Comparison of ENCODE assay signal across 22 cellular contexts in the genomic region with DNA sequence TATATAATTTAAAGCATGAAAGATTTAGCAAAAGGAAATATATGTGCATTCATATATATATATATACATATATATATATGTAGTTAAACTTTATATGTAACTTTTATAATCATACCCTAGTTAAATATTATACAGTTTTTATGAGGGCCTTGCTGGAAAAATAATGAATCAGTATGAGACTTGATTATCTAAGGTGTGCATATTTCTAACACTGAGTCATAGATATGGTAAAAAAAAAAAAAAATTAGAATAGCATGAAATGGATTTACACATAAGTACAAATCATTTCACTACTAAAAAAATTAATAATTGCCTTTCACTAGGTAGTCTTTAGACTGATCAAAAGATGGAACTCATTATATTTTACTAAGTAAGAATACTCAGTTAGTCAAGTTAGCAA. TPM values are rescaled to one million over a fixed set of nuclear protein-coding genes. Genes with fewer than 3 reads are reported as not detected.
A peak's percentile ranks its signal among the peaks of the same experiment; 100 is the strongest.
DNase-seq lines count a peak whose midpoint lies in the region; ATAC-seq, FAIRE-seq and TF ChIP-seq lines count a peak whose summit lies in the region.
"Had no signal": no experiment of that assay in that cellular context is flagged by ENCODE, and none has a peak within 500 bp of the region (broad histone marks: within the 10 kb centered on the region; RNA-seq: fewer than 3 reads in every experiment).

No MANE protein-coding gene starts in this region.

- no peak overlapping the region for H3K9ac ChIP-seq in smooth muscle cell (ENCODE audit: low read depth)
- H3K9ac ChIP-seq: BLaER1 treated with 17β-estradiol and CSF1 and Interleukin-3, amounts not matched to agents 10 nM and 100 nM; neural progenitor cell had no signal

- H3K4me1 ChIP-seq in heart left ventricle (peaks cover 0 to 49% (median 18%) of the 10 kb centered on the region in 12 donors), smooth muscle cell (ENCODE audit: low read depth) (peaks cover 25% of the 10 kb centered on the region)

- H3K9me3 ChIP-seq in heart left ventricle: no peaks in the 10 kb centered on the region
- no peaks in the 10 kb centered on the region for H3K9me3 ChIP-seq in smooth muscle cell (replicated peaks; ENCODE audit: low read depth)
- H3K9me3 ChIP-seq: adrenal gland; BLaER1 treated with 17β-estradiol and CSF1 and Interleukin-3, amounts not matched to agents 10 nM and 100 nM; SJSA1 had no signal

- TF ChIP-seq CTCF in heart left ventricle (IDR thresholded peaks at IDR 0.05) (no peak), VCaP (conservative IDR thresholded peaks at IDR 0.05) (no peak), smooth muscle cell (IDR thresholded peaks at IDR 0.05; ENCODE audit: borderline replicate concordance, insufficient read depth, poor library complexity, severe bottlenecking) (no peak)

- H3K27ac Mint-ChIP-seq in T-cell: no peak overlapping the region
- H3K27ac Mint-ChIP-seq: activated CD8-positive, alpha-beta T cell treated with anti-CD3 and anti-CD28 coated beads for 36 hours; neural progenitor cell; T-helper 17 cell had no signal

- H4K20me1 ChIP-seq in smooth muscle cell (ENCODE audit: low read depth): no peaks in the 10 kb centered on the region

- H3K9me3 Mint-ChIP-seq in T-cell: no peaks in the 10 kb centered on the region
- H3K9me3 Mint-ChIP-seq: activated CD8-positive, alpha-beta T cell treated with anti-CD3 and anti-CD28 coated beads for 36 hours; neural progenitor cell had no signal

- no peak overlapping the region for H2AFZ ChIP-seq in smooth muscle cell (ENCODE audit: low read depth)
- H2AFZ ChIP-seq: neural progenitor cell had no signal

- H3K4me3 Mint-ChIP-seq in T-cell: no peak overlapping the region
- H3K4me3 Mint-ChIP-seq: activated CD8-positive, alpha-beta T cell treated with anti-CD3 and anti-CD28 coated beads for 36 hours; neural progenitor cell; T-helper 17 cell had no signal

- H3K36me3 Mint-ChIP-seq in T-cell: no peaks in the 10 kb centered on the region

- H3K27ac ChIP-seq in heart left ventricle: peak overlapping the region in 8 of 12 donors; percentile 78 to 90 (median 87)
- peak overlapping the region; percentile 65 for H3K27ac ChIP-seq in VCaP
- peak overlapping the region; percentile 95 for H3K27ac ChIP-seq in smooth muscle cell (ENCODE audit: low read depth)
- H3K27ac ChIP-seq: BLaER1 treated with 17β-estradiol and CSF1 and Interleukin-3, amounts not matched to agents 10 nM and 100 nM had no signal

- no peak for TF ChIP-seq POLR2A in heart left ventricle (IDR thresholded peaks at IDR 0.05)

- DNase-seq in heart left ventricle: no peak
- DNase-seq in Right ventricle myocardium inferior (ENCODE audit: missing footprints): no peak
- peak; percentile 61 for DNase-seq in kidney glomerular epithelial cell (lab: John Stamatoyannopoulos, UW)
- no peak for DNase-seq in smooth muscle cell (lab: John Stamatoyannopoulos, UW; ENCODE audit: unreplicated experiment)
- DNase-seq in T-cell: no peak
- no peak for DNase-seq in frontal cortex (ENCODE audit: low spot score in 2 of 2)
- DNase-seq: activated CD8-positive, alpha-beta T cell treated with anti-CD3 and anti-CD28 coated beads for 36 hours; adrenal gland; GOT3; KBM-7; MV-4-11; NCI-H187; NCI-H345; stimulated activated CD8-positive, alpha-beta memory T cell treated with anti-CD3 and anti-CD28 coated beads, Interleukin-4, amount 100 ng/mL, for 48 hours; T-helper 17 cell had no signal

- POLR2A ChIA-PET in T-cell (lab: Charles Lee): no interaction called here

- intact Hi-C loops in heart left ventricle (cut with DNase I) (loop anchor here in 1 of 10 donors (5.0 kb wide), 1 partner anchor 42 kb away; no protein-coding TSS in a partner anchor), Right ventricle myocardium inferior (cut with DNase I) (loop anchor here (2.0 kb wide), 1 partner anchor 45 kb away; no protein-coding TSS in a partner anchor)

- H3K36me3 ChIP-seq in heart left ventricle: peaks cover 0 to 8% (median 0%) of the 10 kb centered on the region in 9 donors
- H3K36me3 ChIP-seq in smooth muscle cell (ENCODE audit: low read depth): no peaks in the 10 kb centered on the region
- H3K36me3 ChIP-seq: adrenal gland, neural progenitor cell had no signal

- H3K4me3 ChIP-seq in heart left ventricle (no peak overlapping the region), smooth muscle cell (peak overlapping the region; percentile 52)
- H3K4me3 ChIP-seq: BLaER1 treated with 17β-estradiol and CSF1 and Interleukin-3, amounts not matched to agents 10 nM and 100 nM; neural progenitor cell had no signal

- H3K79me2 ChIP-seq in smooth muscle cell (ENCODE audit: low read depth): peaks cover 6% of the 10 kb centered on the region

- no peaks in the 10 kb centered on the region for H3K4me1 Mint-ChIP-seq in T-cell

- H3F3A ChIP-seq in smooth muscle cell (ENCODE audit: low read depth): peaks cover 8% of the 10 kb centered on the region

- H3K27me3 ChIP-seq in heart left ventricle: no peaks in the 10 kb centered on the region
- no peaks in the 10 kb centered on the region for H3K27me3 ChIP-seq in smooth muscle cell (ENCODE audit: low read depth)
- H3K27me3 ChIP-seq: adrenal gland; BLaER1 treated with 17β-estradiol and CSF1 and Interleukin-3, amounts not matched to agents 10 nM and 100 nM; neural progenitor cell; SJSA1 had no signal

- H3K27me3 Mint-ChIP-seq in T-cell: peaks cover 0 to 1% of the 10 kb centered on the region in 2 donors
- H3K27me3 Mint-ChIP-seq: T-helper 17 cell had no signal

- no peak overlapping the region for H3K4me2 ChIP-seq in smooth muscle cell
- H3K4me2 ChIP-seq: neural progenitor cell had no signal

- no peak for ATAC-seq in heart left ventricle
- ATAC-seq in Right ventricle myocardium inferior: no peak
- ATAC-seq in T-cell (replicated peaks in 1 of 4): no peak
- no peak for ATAC-seq in HG03460 (IDR thresholded peaks at IDR 0.05; ENCODE audit: unreplicated experiment)
- ATAC-seq: activated CD8-positive, alpha-beta T cell treated with anti-CD3 and anti-CD28 coated beads for 36 hours; T-helper 17 cell had no signal

- no peak for FAIRE-seq in frontal cortex (lab: Jason Lieb, UNC)
- FAIRE-seq: GM19239, urothelium cell line had no signal

- CTCF ChIA-PET in T-cell (lab: Charles Lee): no interaction called here

RNA-seq across cellular contexts. Expression of a gene that starts 51.3 kb away (rescaled TPM):
- total RNA-seq in heart left ventricle (100 to 1,000 TPM; 269 to 607 (median 383) TPM), Right ventricle myocardium inferior (243 TPM), smooth muscle cell (157 and 186 TPM in 2 replicates), T-cell (10 to 100 TPM in 1 of 5 donors, 1 to 10 TPM in 4; 3.1 to 12.1 (median 7.4) TPM), frontal cortex (188 TPM)
- polyA plus RNA-seq in heart left ventricle (100 to 1,000 TPM; 107 to 139 TPM), smooth muscle cell (17.1 and 48.0 TPM in 2 replicates)

Comparison
In these comparisons a context has a peak if more than half of its experiments do, and no peak if none do; other contexts are left out.
1. RNA of a gene that starts 51.3 kb away (total RNA-seq): 269 to 607 TPM in heart left ventricle, 243 TPM in Right ventricle myocardium inferior (single experiment), 188 TPM in frontal cortex (single experiment) and 157 to 186 TPM in smooth muscle cell; 3.1 to 12.1 TPM in T-cell; every median in the first group is over 10 times any median in the second.
2. Peak in every context shown above with its lines, with median percentiles within 50 percentile points of each other: H3K27ac ChIP-seq.